Comparison of ENCODE assay signal across 31 cellular contexts in the genomic region with DNA sequence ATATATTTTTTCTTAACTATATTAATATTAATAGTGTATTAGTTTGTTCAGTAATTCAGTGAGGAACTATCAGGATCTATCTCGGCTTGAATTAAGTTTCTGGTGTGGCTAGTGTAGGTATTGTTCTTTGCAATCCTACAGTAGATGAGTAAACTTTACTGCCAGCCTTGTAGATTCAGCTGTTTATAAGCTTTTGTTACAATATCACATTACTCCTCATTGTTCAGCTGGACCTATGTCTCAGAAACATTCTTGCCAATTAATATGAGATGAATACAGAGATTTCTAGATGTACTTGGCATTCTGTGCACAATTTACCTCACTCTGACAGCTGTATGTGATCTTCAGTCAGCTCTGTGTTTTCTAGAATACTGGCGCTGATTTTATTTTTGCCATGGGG. TPM values are rescaled to one million over a fixed set of nuclear protein-coding genes. Genes with fewer than 3 reads are reported as not detected.
DNase-seq lines count a peak whose midpoint lies in the region; ATAC-seq, FAIRE-seq and TF ChIP-seq lines count a peak whose summit lies in the region.
"Had no signal": no experiment of that assay in that cellular context is flagged by ENCODE, and none has a peak within 500 bp of the region (broad histone marks: within the 10 kb centered on the region; RNA-seq: fewer than 3 reads in every experiment).

No MANE protein-coding gene starts in this region.

- no peaks in the 10 kb centered on the region for H3K9me2 ChIP-seq in SK-N-SH

- ATAC-seq in SK-N-SH treated with all-trans-retinoic acid at 6 μM for 48 hours (peak; percentile 74), HG03175 (IDR thresholded peaks at IDR 0.05; ENCODE audit: unreplicated experiment) (no peak), GM18907 (IDR thresholded peaks at IDR 0.05; ENCODE audit: unreplicated experiment) (no peak)
- ATAC-seq: HCT116; left colon; stimulated activated naive CD8-positive, alpha-beta T cell treated with anti-CD3 and anti-CD28 coated beads, Interleukin-15, Interleukin-2, amounts not matched to agents 100 U/mL and 50 U/mL, for 24 hours had no signal

- CTCF ChIA-PET in SK-N-SH (lab: Yijun Ruan, JAX): interaction anchor here (1.1 kb wide), 1 partner anchor 20 kb away, joined by 3 read pairs; no protein-coding TSS in a partner anchor

- DNase-seq in SK-N-SH (no peak), bronchial epithelial cell (ENCODE audit: low read depth) (peak; percentile 47), iris pigment epithelial cell (ENCODE audit: low read depth) (peak; percentile 7), MV-4-11 (lab: John Stamatoyannopoulos, UW) (no peak), mucosa of gallbladder (ENCODE audit: low spot score) (no peak)
- DNase-seq: activated CD4-positive, alpha-beta T cell treated with anti-CD3 and anti-CD28 coated beads, Interleukin-2, amount 10 ng/mL, durations not matched to agents 24 days and 14 days; activated CD8-positive, alpha-beta memory T cell treated with anti-CD3 and anti-CD28 coated beads for 24 hours; activated T-cell treated with anti-CD3 and anti-CD28 coated beads for 4 hours; anterior cingulate cortex; Caco-2; central memory CD4-positive, alpha-beta T cell; DND-41; esophagus squamous epithelium; GF-D8; immature natural killer cell; Karpas-422; left colon; NCI-H1092; NCI-H1694 treated with DMSO at 0.1 percent for 48 hours; ovary; Right ventricle myocardium superior; stimulated activated CD4-positive, alpha-beta T cell treated with anti-CD3 and anti-CD28 coated beads, Interleukin-1b, Interleukin-23, amount 100 ng/mL, for 48 hours; stimulated activated naive CD8-positive, alpha-beta T cell treated with anti-CD3 and anti-CD28 coated beads, Interleukin-15, Interleukin-2, amounts not matched to agents 100 U/mL and 50 U/mL, for 24 hours; SW 1271; testis; WERI-Rb-1 had no signal

- POLR2A ChIA-PET in SK-N-SH (lab: Yijun Ruan, JAX): no interaction called here

- no peaks in the 10 kb centered on the region for H3K27me3 ChIP-seq in SK-N-SH (ENCODE audit: insufficient read depth)
- no peaks in the 10 kb centered on the region for H3K27me3 ChIP-seq in bronchial epithelial cell (ENCODE audit: control insufficient read depth, insufficient read depth, low read length)
- H3K27me3 ChIP-seq: esophagus squamous epithelium, ovary, testis had no signal

- no peaks in the 10 kb centered on the region for H3K9me3 ChIP-seq in SK-N-SH
- H3K9me3 ChIP-seq: Caco-2, esophagus squamous epithelium, ovary, testis had no signal

- no peak overlapping the region for H3K4me3 ChIP-seq in SK-N-SH (ENCODE audit: low read depth in 2 of 2, low read length in 1 of 2)
- no peak overlapping the region for H3K4me3 ChIP-seq in bronchial epithelial cell (ENCODE audit: low read depth, low read length)
- H3K4me3 ChIP-seq: esophagus squamous epithelium, ovary, smooth muscle cell, testis had no signal

- H3K36me3 ChIP-seq in SK-N-SH (replicated peaks in 1 of 2; ENCODE audit: control insufficient read depth in 1 of 2, insufficient read depth in 2 of 2, low read length in 1 of 2) (no peaks in the 10 kb centered on the region), bronchial epithelial cell (ENCODE audit: control insufficient read depth, insufficient read depth, low read length) (no peaks in the 10 kb centered on the region)
- H3K36me3 ChIP-seq: ovary, WERI-Rb-1 had no signal

- no peak overlapping the region for H3K9ac ChIP-seq in SK-N-SH

- no peak overlapping the region for H3K27ac ChIP-seq in SK-N-SH (ENCODE audit: low read depth in 2 of 2, low read length in 1 of 2)
- H3K27ac ChIP-seq: esophagus squamous epithelium, ovary, testis, WERI-Rb-1 had no signal

- TF ChIP-seq RAD21 in SK-N-SH (IDR thresholded peaks at IDR 0.05; ENCODE audit: low read length): no peak

- TF ChIP-seq EP300 in SK-N-SH (IDR thresholded peaks at IDR 0.05; ENCODE audit: borderline replicate concordance in 1 of 2, low read depth in 1 of 2, low read length in 1 of 2): no peak

- H3K4me1 ChIP-seq in SK-N-SH (ENCODE audit: control insufficient read depth in 1 of 2, insufficient read depth in 2 of 2, low read depth in 1 of 2, low read length in 1 of 2): no peaks in the 10 kb centered on the region; a peak in 3 of 4 replicates
- H3K4me1 ChIP-seq: esophagus squamous epithelium, testis had no signal

- no peak overlapping the region for H2AFZ ChIP-seq in SK-N-SH (ENCODE audit: low read depth)

- no peaks in the 10 kb centered on the region for H3F3A ChIP-seq in SK-N-SH (replicated peaks; ENCODE audit: insufficient read depth)

- WGBS in SK-N-SH (ENCODE audit: low lambda C conversion rate): 82% methylated on average over 2 of the region's 2 CpGs

- no peak for FAIRE-seq in bronchial epithelial cell (lab: Jason Lieb, UNC)

- TF ChIP-seq CTCF in SK-N-SH (IDR thresholded peaks at IDR 0.05): no peak
- TF ChIP-seq CTCF in bronchial epithelial cell (IDR thresholded peaks at IDR 0.05; ENCODE audit: insufficient read depth, low read length, severe bottlenecking): no peak

- no peaks in the 10 kb centered on the region for H4K20me1 ChIP-seq in SK-N-SH (ENCODE audit: insufficient read depth)

- H3K79me2 ChIP-seq in SK-N-SH (ENCODE audit: insufficient read depth): no peaks in the 10 kb centered on the region

- no peak overlapping the region for H3K4me2 ChIP-seq in SK-N-SH
- H3K4me2 ChIP-seq: smooth muscle cell had no signal

TF ChIP-seq in SK-N-SH treated with all-trans-retinoic acid at 6 μM for 48 hours, 23 proteins besides CTCF, POLR2A, EP300 and RAD21 (continues in another document):
- TF ChIP-seq ZFP30 (CRISPR knock-in tag; IDR thresholded peaks at IDR 0.05): no peak
- TF ChIP-seq, protein P1, sequence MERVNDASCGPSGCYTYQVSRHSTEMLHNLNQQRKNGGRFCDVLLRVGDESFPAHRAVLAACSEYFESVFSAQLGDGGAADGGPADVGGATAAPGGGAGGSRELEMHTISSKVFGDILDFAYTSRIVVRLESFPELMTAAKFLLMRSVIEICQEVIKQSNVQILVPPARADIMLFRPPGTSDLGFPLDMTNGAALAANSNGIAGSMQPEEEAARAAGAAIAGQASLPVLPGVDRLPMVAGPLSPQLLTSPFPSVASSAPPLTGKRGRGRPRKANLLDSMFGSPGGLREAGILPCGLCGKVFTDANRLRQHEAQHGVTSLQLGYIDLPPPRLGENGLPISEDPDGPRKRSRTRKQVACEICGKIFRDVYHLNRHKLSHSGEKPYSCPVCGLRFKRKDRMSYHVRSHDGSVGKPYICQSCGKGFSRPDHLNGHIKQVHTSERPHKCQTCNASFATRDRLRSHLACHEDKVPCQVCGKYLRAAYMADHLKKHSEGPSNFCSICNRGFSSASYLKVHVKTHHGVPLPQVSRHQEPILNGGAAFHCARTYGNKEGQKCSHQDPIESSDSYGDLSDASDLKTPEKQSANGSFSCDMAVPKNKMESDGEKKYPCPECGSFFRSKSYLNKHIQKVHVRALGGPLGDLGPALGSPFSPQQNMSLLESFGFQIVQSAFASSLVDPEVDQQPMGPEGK (CRISPR knock-in tag; IDR thresholded peaks at IDR 0.05; ENCODE audit: borderline replicate concordance): no peak

TF ChIP-seq in SK-N-SH, 30 proteins besides CTCF, POLR2A, EP300 and RAD21:
- no peak for TF ChIP-seq ELF1 (IDR thresholded peaks at IDR 0.05)
- no peak for TF ChIP-seq POLR2AphosphoS5 (IDR thresholded peaks at IDR 0.05; ENCODE audit: low read depth, low read length)
- TF ChIP-seq, protein P2, sequence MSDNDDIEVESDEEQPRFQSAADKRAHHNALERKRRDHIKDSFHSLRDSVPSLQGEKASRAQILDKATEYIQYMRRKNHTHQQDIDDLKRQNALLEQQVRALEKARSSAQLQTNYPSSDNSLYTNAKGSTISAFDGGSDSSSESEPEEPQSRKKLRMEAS (IDR thresholded peaks at IDR 0.05; ENCODE audit: low read depth): no peak

RNA-seq across cellular contexts. Expression of a gene that starts 55.7 kb away (rescaled TPM):
- polyA plus RNA-seq in SK-N-SH (2012; rRNA removed): 3.0 and 3.2 TPM in 2 replicates
- polyA plus RNA-seq in SK-N-SH (2012; cell fraction: cytosol; rRNA removed): 2.7 and 4.1 TPM in 2 replicates
- 2.9 and 4.3 TPM in 2 replicates for polyA plus RNA-seq in SK-N-SH (2012; cell fraction: nucleus; rRNA removed)
- total RNA-seq in bronchial epithelial cell: 4.2 and 4.7 TPM in 2 replicates
- total RNA-seq in mucosa of gallbladder: 14.0 TPM

RNA-seq across cellular contexts. Expression of a gene that starts 55.8 kb away (rescaled TPM):
- polyA plus RNA-seq in SK-N-SH (2012; rRNA removed): 16.3 and 28.0 TPM in 2 replicates
- polyA plus RNA-seq in SK-N-SH (2012; cell fraction: cytosol; rRNA removed): 31.0 and 53.3 TPM in 2 replicates
- 12.7 and 17.8 TPM in 2 replicates for polyA plus RNA-seq in SK-N-SH (2012; cell fraction: nucleus; rRNA removed)
- total RNA-seq in bronchial epithelial cell (58.4 and 77.8 TPM in 2 replicates), mucosa of gallbladder (19.4 TPM)

Comparison
In these comparisons a context has a peak if more than half of its experiments do, and no peak if none do; other contexts are left out.
1. DNase-seq: peak in bronchial epithelial cell (single experiment) and iris pigment epithelial cell (single experiment); none in SK-N-SH (single experiment), MV-4-11 (single experiment) and mucosa of gallbladder (single experiment).